Comparison of ENCODE assay signal across 1 cellular context in genomic region chr1:115649964-115650363, GRCh38.
TF ChIP-seq lines count a peak whose summit lies in the region.

No MANE protein-coding gene starts in this region.

TF ChIP-seq in HepG2, 621 proteins besides CTCF, POLR2A, EP300 and RAD21:
- TF ChIP-seq ZNF142 (CRISPR knock-in tag; IDR thresholded peaks at IDR 0.05) (no peak), ZBTB14 (CRISPR knock-in tag; IDR thresholded peaks at IDR 0.05) (no peak), MLX (CRISPR knock-in tag; IDR thresholded peaks at IDR 0.05) (no peak), NFKB2 (CRISPR knock-in tag; IDR thresholded peaks at IDR 0.05; ENCODE audit: borderline replicate concordance) (no peak), ETV6 (CRISPR knock-in tag; conservative IDR thresholded peaks at IDR 0.05) (no peak), ZNF616 (CRISPR knock-in tag; IDR thresholded peaks at IDR 0.05; ENCODE audit: low read depth) (no peak), FOXK2 (IDR thresholded peaks at IDR 0.05) (no peak), ZNF580 (CRISPR knock-in tag; IDR thresholded peaks at IDR 0.05; ENCODE audit: borderline replicate concordance, low read depth) (no peak), ZBTB42 (CRISPR knock-in tag; IDR thresholded peaks at IDR 0.05) (no peak), KLF15 (CRISPR knock-in tag; IDR thresholded peaks at IDR 0.05; ENCODE audit: borderline replicate concordance) (no peak), ZBTB4 (CRISPR knock-in tag; IDR thresholded peaks at IDR 0.05; ENCODE audit: borderline replicate concordance) (no peak), E2F5 (CRISPR knock-in tag; conservative IDR thresholded peaks at IDR 0.05) (no peak), IRF1 (CRISPR knock-in tag; IDR thresholded peaks at IDR 0.05; ENCODE audit: low read depth) (no peak), HES4 (CRISPR knock-in tag; IDR thresholded peaks at IDR 0.05; ENCODE audit: borderline replicate concordance) (no peak), PAF1 (CRISPR knock-in tag; IDR thresholded peaks at IDR 0.05) (no peak), IKZF5 (CRISPR knock-in tag; IDR thresholded peaks at IDR 0.05) (no peak), CENPBD1 (CRISPR knock-in tag; IDR thresholded peaks at IDR 0.05; ENCODE audit: borderline replicate concordance, low read depth) (no peak)
